In the genomic region with DNA sequence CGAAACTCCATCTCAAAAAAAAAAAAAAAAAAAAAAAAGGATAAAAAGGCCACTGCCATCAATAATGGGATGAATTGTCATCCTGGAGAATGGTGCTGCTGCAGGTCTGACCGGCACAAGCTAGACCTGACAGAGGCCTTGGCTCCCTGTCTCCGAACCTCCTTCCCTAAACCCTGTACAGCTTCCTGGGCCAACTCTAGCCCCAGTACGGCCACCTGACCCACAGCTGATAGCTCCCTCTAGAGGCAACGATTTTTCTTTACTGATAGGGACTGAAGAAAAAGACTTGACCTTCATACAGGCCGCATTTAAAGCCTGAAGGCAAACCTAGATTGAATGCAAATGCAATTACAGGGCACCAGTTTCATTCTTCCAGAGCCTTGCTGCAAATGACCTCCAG, we compare ENCODE assay signal across 8 cellular contexts. TPM values are rescaled to one million over a fixed set of nuclear protein-coding genes. Genes with fewer than 3 reads are reported as not detected.
DNase-seq lines count a peak whose midpoint lies in the region; ATAC-seq and TF ChIP-seq lines count a peak whose summit lies in the region.

No MANE protein-coding gene starts in this region.

- H3K27me3 ChIP-seq in Peyer's patch, result no peaks in the 10 kb centered on the region

- TF ChIP-seq CTCF in 22Rv1 (IDR thresholded peaks at IDR 0.05) (peak; percentile 76), GM12874 (IDR thresholded peaks at IDR 0.05; ENCODE audit: insufficient read depth, low read depth, low read length) (peak; percentile 51), Peyer's patch (IDR thresholded peaks at IDR 0.05) (peak in 4 of 6 experiments; percentile 29 to 53 (median 38)), fibroblast of villous mesenchyme (IDR thresholded peaks at IDR 0.05; ENCODE audit: insufficient read depth, low read depth, low read length) (peak; percentile 69)

- no peaks in the 10 kb centered on the region for H3K4me1 ChIP-seq in Peyer's patch

- DNase-seq in Peyer's patch (no peak), fibroblast of villous mesenchyme (ENCODE audit: low read depth) (peak; percentile 47), renal cortical epithelial cell (ENCODE audit: low read depth) (peak; percentile 47), NCI-H2029 (lab: John Stamatoyannopoulos, UW) (no peak)

- TF ChIP-seq POLR2A in Peyer's patch (IDR thresholded peaks at IDR 0.05), result no peak

- no peaks in the 10 kb centered on the region for H3K9me3 ChIP-seq in Peyer's patch

- H3K36me3 ChIP-seq in Peyer's patch, result peaks cover 0 to 40% (median 0%) of the 10 kb centered on the region in 3 donors

- ATAC-seq in GM18870 (IDR thresholded peaks at IDR 0.05; ENCODE audit: unreplicated experiment) (no peak), HG03520 (IDR thresholded peaks at IDR 0.05; ENCODE audit: unreplicated experiment) (no peak)

- H3K4me3 ChIP-seq in Peyer's patch (no peak overlapping the region), fibroblast of villous mesenchyme (ENCODE audit: low read depth, low read length) (no peak overlapping the region)

- H3K27ac ChIP-seq in 22Rv1 (no peak overlapping the region), Peyer's patch (no peak overlapping the region)

RNA-seq across cellular contexts. Expression of gene NOL9, which starts 30.7 kb away (rescaled TPM):
- total RNA-seq in Peyer's patch (10 to 100 TPM; 19.0 to 28.0 (median 22.5) TPM), fibroblast of villous mesenchyme (30.9 and 39.3 TPM in 2 replicates), renal cortical epithelial cell (22.9 and 31.3 TPM in 2 replicates)

RNA-seq across cellular contexts. Expression of gene TAS1R1, which starts 31.5 kb away (rescaled TPM):
- not detected for total RNA-seq in Peyer's patch
- total RNA-seq in fibroblast of villous mesenchyme, result under 0.01 TPM in 1 of 2 replicates, not detected in the other
- not detected in 2 replicates for total RNA-seq in renal cortical epithelial cell

RNA-seq across cellular contexts. Expression of gene PLEKHG5, which starts 32.1 kb away (rescaled TPM):
- total RNA-seq in Peyer's patch, result 10 to 100 TPM; 17.7 to 56.9 (median 45.4) TPM
- 7.4 and 11.2 TPM in 2 replicates for total RNA-seq in fibroblast of villous mesenchyme
- 22.2 and 22.6 TPM in 2 replicates for total RNA-seq in renal cortical epithelial cell

RNA-seq across cellular contexts. Expression of gene ZBTB48, which starts 56.2 kb away (rescaled TPM):
- total RNA-seq in Peyer's patch (10 to 100 TPM; 27.0 to 80.9 (median 38.2) TPM), fibroblast of villous mesenchyme (10.0 and 10.8 TPM in 2 replicates), renal cortical epithelial cell (19.3 and 21.2 TPM in 2 replicates)

RNA-seq across cellular contexts. Expression of gene TNFRSF25, which starts 57.6 kb away (rescaled TPM):
- total RNA-seq in Peyer's patch, result 10 to 100 TPM; 31.0 to 88.4 (median 61.5) TPM
- 2.9 and 3.9 TPM in 2 replicates for total RNA-seq in fibroblast of villous mesenchyme
- total RNA-seq in renal cortical epithelial cell, result 3.3 and 9.7 TPM in 2 replicates

Comparison
In these comparisons a context has a peak if more than half of its experiments do, and no peak if none do; other contexts are left out.
1. DNase-seq: peak in fibroblast of villous mesenchyme (single experiment) and renal cortical epithelial cell (single experiment); none in Peyer's patch (0 of 3) and NCI-H2029 (single experiment).
2. Peak in every context shown above with its lines, with median percentiles within 50 percentile points of each other: CTCF ChIP-seq.